15 cellular contexts compared by ENCODE assay signal in genomic region chr3:66312039-66312438, GRCh38.
DNase-seq lines count a peak whose midpoint lies in the region; ATAC-seq and TF ChIP-seq lines count a peak whose summit lies in the region.
"Had no signal": no experiment of that assay in that cellular context is flagged by ENCODE, and none has a peak within 500 bp of the region (broad histone marks: within the 10 kb centered on the region; RNA-seq: fewer than 3 reads in every experiment).

No MANE protein-coding gene starts in this region.

- H3K4me3 Mint-ChIP-seq in activated CD4-positive, alpha-beta memory T cell treated with anti-CD3 and anti-CD28 coated beads, Interleukin-2, amount 10 ng/mL, durations not matched to agents 7 days and 5 days = no peak overlapping the region
- no peak overlapping the region for H3K4me3 Mint-ChIP-seq in activated CD4-positive, alpha-beta memory T cell treated with anti-CD3 and anti-CD28 coated beads for 36 hours
- peak overlapping the region in 2 of 7 donors; percentile 59 to 60 for H3K4me3 Mint-ChIP-seq in CD8-positive, alpha-beta memory T cell
- H3K4me3 Mint-ChIP-seq in activated T-helper 17 cell treated with anti-CD3 and anti-CD28 coated beads, Interleukin-2, amount 50 U/mL, for 72 hours = no peak overlapping the region
- no peak overlapping the region for H3K4me3 Mint-ChIP-seq in natural killer cell treated with Interleukin-12 subunit alpha and Interleukin-12 subunit beta and Interleukin-15 and Interleukin-18, amount 100 ng/mL, for 72 hours
- no peak overlapping the region for H3K4me3 Mint-ChIP-seq in HFFc6

- H3K27ac Mint-ChIP-seq in activated CD4-positive, alpha-beta memory T cell treated with anti-CD3 and anti-CD28 coated beads, Interleukin-2, amount 10 ng/mL, durations not matched to agents 7 days and 5 days = no peak overlapping the region
- no peak overlapping the region for H3K27ac Mint-ChIP-seq in activated CD4-positive, alpha-beta memory T cell treated with anti-CD3 and anti-CD28 coated beads for 36 hours
- H3K27ac Mint-ChIP-seq in CD8-positive, alpha-beta memory T cell = peak overlapping the region in 1 of 8 donors; percentile 40
- H3K27ac Mint-ChIP-seq in activated T-helper 17 cell treated with anti-CD3 and anti-CD28 coated beads, Interleukin-2, amount 50 U/mL, for 72 hours = no peak overlapping the region
- peak overlapping the region in 1 of 2 donors; percentile 4 for H3K27ac Mint-ChIP-seq in natural killer cell treated with Interleukin-12 subunit alpha and Interleukin-12 subunit beta and Interleukin-15 and Interleukin-18, amount 100 ng/mL, for 72 hours
- no peak overlapping the region for H3K27ac Mint-ChIP-seq in HFFc6

- H3K4me1 Mint-ChIP-seq in activated CD4-positive, alpha-beta memory T cell treated with anti-CD3 and anti-CD28 coated beads, Interleukin-2, amount 10 ng/mL, durations not matched to agents 7 days and 5 days = peaks cover 12% of the 10 kb centered on the region
- peaks cover 28% of the 10 kb centered on the region for H3K4me1 Mint-ChIP-seq in activated CD4-positive, alpha-beta memory T cell treated with anti-CD3 and anti-CD28 coated beads for 36 hours (ENCODE audit: low read depth)
- peaks cover 0 to 22% (median 17%) of the 10 kb centered on the region in 3 donors for H3K4me1 Mint-ChIP-seq in CD8-positive, alpha-beta memory T cell
- peaks cover 33% of the 10 kb centered on the region for H3K4me1 Mint-ChIP-seq in activated T-helper 17 cell treated with anti-CD3 and anti-CD28 coated beads, Interleukin-2, amount 50 U/mL, for 72 hours
- peaks cover 24 to 31% of the 10 kb centered on the region in 2 donors for H3K4me1 Mint-ChIP-seq in natural killer cell treated with Interleukin-12 subunit alpha and Interleukin-12 subunit beta and Interleukin-15 and Interleukin-18, amount 100 ng/mL, for 72 hours (ENCODE audit: low read depth in 2 of 2)
- no peaks in the 10 kb centered on the region for H3K4me1 Mint-ChIP-seq in HFFc6 (ENCODE audit: low read depth)

- POLR2A ChIA-PET in activated CD4-positive, alpha-beta memory T cell treated with anti-CD3 and anti-CD28 coated beads, Interleukin-2, amount 10 ng/mL, durations not matched to agents 7 days and 5 days (lab: Charles Lee) = interaction anchor here (1.9 kb wide), 1 partner anchor 9 kb away, joined by 7 read pairs; no protein-coding TSS in a partner anchor
- POLR2A ChIA-PET in activated CD4-positive, alpha-beta memory T cell treated with anti-CD3 and anti-CD28 coated beads for 36 hours (lab: Charles Lee) = interaction anchor here (1.3 kb wide), 1 partner anchor 9 kb away, joined by 3 read pairs; no protein-coding TSS in a partner anchor
- POLR2A ChIA-PET in CD8-positive, alpha-beta memory T cell (lab: Charles Lee) = interaction anchor here (1.4 kb wide), 1 partner anchor 9 kb away, joined by 3 read pairs; no protein-coding TSS in a partner anchor

- DNase-seq in activated CD4-positive, alpha-beta memory T cell treated with anti-CD3 and anti-CD28 coated beads, Interleukin-2, amount 10 ng/mL, durations not matched to agents 7 days and 5 days = peak; percentile 40
- DNase-seq in activated CD4-positive, alpha-beta memory T cell treated with anti-CD3 and anti-CD28 coated beads for 36 hours = no peak
- DNase-seq in CD8-positive, alpha-beta memory T cell = peak in 4 of 5 donors; percentile 29 to 75 (median 54)
- DNase-seq in natural killer cell treated with Interleukin-12 subunit alpha and Interleukin-12 subunit beta and Interleukin-15 and Interleukin-18, amount 100 ng/mL, for 72 hours (ENCODE audit: low spot score) = peak; percentile 73
- DNase-seq in HFFc6 (no peak), prostate gland (ENCODE audit: low spot score) (no peak), foreskin melanocyte (no peak)
- DNase-seq: 8988T, GOT3, KG1, NCI-H1092, NCI-H1694, PC-9 had no signal

- TF ChIP-seq CTCF in HFFc6 (IDR thresholded peaks at IDR 0.05) (no peak), prostate gland (IDR thresholded peaks at IDR 0.05) (no peak)

- no peaks in the 10 kb centered on the region for H3K36me3 ChIP-seq in CD8-positive, alpha-beta memory T cell (ENCODE audit: insufficient read depth, low read length)
- H3K36me3 ChIP-seq in prostate gland = no peaks in the 10 kb centered on the region

- peaks cover 7% of the 10 kb centered on the region for H3K9me3 ChIP-seq in CD8-positive, alpha-beta memory T cell (ENCODE audit: low read length)
- H3K9me3 ChIP-seq in prostate gland = no peaks in the 10 kb centered on the region

- H3K27me3 ChIP-seq in CD8-positive, alpha-beta memory T cell (ENCODE audit: insufficient read depth, low read length, poor library complexity, severe bottlenecking) = no peaks in the 10 kb centered on the region
- no peaks in the 10 kb centered on the region for H3K27me3 ChIP-seq in prostate gland (replicated peaks; ENCODE audit: insufficient read depth)

- H3K9me3 Mint-ChIP-seq in activated CD4-positive, alpha-beta memory T cell treated with anti-CD3 and anti-CD28 coated beads, Interleukin-2, amount 10 ng/mL, durations not matched to agents 7 days and 5 days = peaks cover 18% of the 10 kb centered on the region
- H3K9me3 Mint-ChIP-seq in activated CD4-positive, alpha-beta memory T cell treated with anti-CD3 and anti-CD28 coated beads for 36 hours = peaks cover 13% of the 10 kb centered on the region
- H3K9me3 Mint-ChIP-seq in CD8-positive, alpha-beta memory T cell = peaks cover 14 to 43% (median 36%) of the 10 kb centered on the region in 5 donors
- H3K9me3 Mint-ChIP-seq in activated T-helper 17 cell treated with anti-CD3 and anti-CD28 coated beads, Interleukin-2, amount 50 U/mL, for 72 hours = peaks cover 8% of the 10 kb centered on the region
- peaks cover 6% of the 10 kb centered on the region for H3K9me3 Mint-ChIP-seq in natural killer cell treated with Interleukin-12 subunit alpha and Interleukin-12 subunit beta and Interleukin-15 and Interleukin-18, amount 100 ng/mL, for 72 hours
- no peaks in the 10 kb centered on the region for H3K9me3 Mint-ChIP-seq in HFFc6

- WGBS in prostate gland = 95% methylated on average over 4 of the region's 4 CpGs

- peaks cover 19% of the 10 kb centered on the region for H3K4me1 ChIP-seq in CD8-positive, alpha-beta memory T cell (ENCODE audit: insufficient read depth, low read length)
- H3K4me1 ChIP-seq in prostate gland (replicated peaks) = no peaks in the 10 kb centered on the region

- H3K27ac ChIP-seq in CD8-positive, alpha-beta memory T cell (ENCODE audit: low read depth, low read length) = no peak overlapping the region
- H3K27ac ChIP-seq in prostate gland = no peak overlapping the region
- H3K27ac ChIP-seq: C4-2B, PC-9 had no signal

- peaks cover 36% of the 10 kb centered on the region for H3K36me3 Mint-ChIP-seq in activated CD4-positive, alpha-beta memory T cell treated with anti-CD3 and anti-CD28 coated beads, Interleukin-2, amount 10 ng/mL, durations not matched to agents 7 days and 5 days (ENCODE audit: low read depth)
- H3K36me3 Mint-ChIP-seq in activated CD4-positive, alpha-beta memory T cell treated with anti-CD3 and anti-CD28 coated beads for 36 hours = peaks cover 30% of the 10 kb centered on the region
- H3K36me3 Mint-ChIP-seq in CD8-positive, alpha-beta memory T cell = peaks cover 9 to 44% (median 44%) of the 10 kb centered on the region in 3 donors
- H3K36me3 Mint-ChIP-seq in activated T-helper 17 cell treated with anti-CD3 and anti-CD28 coated beads, Interleukin-2, amount 50 U/mL, for 72 hours (ENCODE audit: low read depth) = no peaks in the 10 kb centered on the region
- peaks cover 21% of the 10 kb centered on the region for H3K36me3 Mint-ChIP-seq in natural killer cell treated with Interleukin-12 subunit alpha and Interleukin-12 subunit beta and Interleukin-15 and Interleukin-18, amount 100 ng/mL, for 72 hours
- peaks cover 4% of the 10 kb centered on the region; the same call in 1 of the 2 replicates for H3K36me3 Mint-ChIP-seq in HFFc6 (ENCODE audit: low read depth)

- no peak overlapping the region for H3K4me3 ChIP-seq in CD8-positive, alpha-beta memory T cell (ENCODE audit: low read length)
- H3K4me3 ChIP-seq in prostate gland = no peak overlapping the region
- H3K4me3 ChIP-seq: PC-9 had no signal

- no peak for TF ChIP-seq POLR2A in prostate gland (IDR thresholded peaks at IDR 0.05)

- no peaks in the 10 kb centered on the region for H3K27me3 Mint-ChIP-seq in activated CD4-positive, alpha-beta memory T cell treated with anti-CD3 and anti-CD28 coated beads, Interleukin-2, amount 10 ng/mL, durations not matched to agents 7 days and 5 days
- H3K27me3 Mint-ChIP-seq in activated CD4-positive, alpha-beta memory T cell treated with anti-CD3 and anti-CD28 coated beads for 36 hours = no peaks in the 10 kb centered on the region
- H3K27me3 Mint-ChIP-seq in CD8-positive, alpha-beta memory T cell = no peaks in the 10 kb centered on the region
- H3K27me3 Mint-ChIP-seq in activated T-helper 17 cell treated with anti-CD3 and anti-CD28 coated beads, Interleukin-2, amount 50 U/mL, for 72 hours = no peaks in the 10 kb centered on the region
- no peaks in the 10 kb centered on the region for H3K27me3 Mint-ChIP-seq in natural killer cell treated with Interleukin-12 subunit alpha and Interleukin-12 subunit beta and Interleukin-15 and Interleukin-18, amount 100 ng/mL, for 72 hours
- peaks cover 2% of the 10 kb centered on the region; the same call in 1 of the 2 replicates for H3K27me3 Mint-ChIP-seq in HFFc6 (ENCODE audit: insufficient read depth)

- intact Hi-C loops in activated CD4-positive, alpha-beta memory T cell treated with anti-CD3 and anti-CD28 coated beads for 36 hours (cut with micrococcal nuclease) = no loop called here
- intact Hi-C loops in prostate gland (cut with DNase I) = no loop called here

- CTCF ChIA-PET in activated CD4-positive, alpha-beta memory T cell treated with anti-CD3 and anti-CD28 coated beads, Interleukin-2, amount 10 ng/mL, durations not matched to agents 7 days and 5 days (lab: Charles Lee) = no interaction called here
- CTCF ChIA-PET in activated CD4-positive, alpha-beta memory T cell treated with anti-CD3 and anti-CD28 coated beads for 36 hours (lab: Charles Lee) = no interaction called here
- CTCF ChIA-PET in CD8-positive, alpha-beta memory T cell (lab: Charles Lee) = interaction anchor here (0.7 to 2.4 kb wide), 7 partner anchors 10 to 66 kb away, joined by 3 to 10 read pairs (median 4); no protein-coding TSS in a partner anchor

- ATAC-seq in activated T-helper 17 cell treated with anti-CD3 and anti-CD28 coated beads, Interleukin-2, amount 50 U/mL, for 72 hours (replicated peaks) = peak; percentile 45
- peak; percentile 87 to 88 for ATAC-seq in natural killer cell treated with Interleukin-12 subunit alpha and Interleukin-12 subunit beta and Interleukin-15 and Interleukin-18, amount 100 ng/mL, for 72 hours

Comparison
In these comparisons a context has a peak if more than half of its experiments do, and no peak if none do; other contexts are left out.
1. DNase-seq: peak in activated CD4-positive, alpha-beta memory T cell treated with anti-CD3 and anti-CD28 coated beads, Interleukin-2, amount 10 ng/mL, durations not matched to agents 7 days and 5 days (single experiment), CD8-positive, alpha-beta memory T cell (4 of 5) and natural killer cell treated with Interleukin-12 subunit alpha and Interleukin-12 subunit beta and Interleukin-15 and Interleukin-18, amount 100 ng/mL, for 72 hours (single experiment); none in activated CD4-positive, alpha-beta memory T cell treated with anti-CD3 and anti-CD28 coated beads for 36 hours (single experiment), HFFc6 (single experiment), prostate gland (single experiment) and foreskin melanocyte (single experiment).